ENCODE assay signal across 1 cellular context in the genomic region with DNA sequence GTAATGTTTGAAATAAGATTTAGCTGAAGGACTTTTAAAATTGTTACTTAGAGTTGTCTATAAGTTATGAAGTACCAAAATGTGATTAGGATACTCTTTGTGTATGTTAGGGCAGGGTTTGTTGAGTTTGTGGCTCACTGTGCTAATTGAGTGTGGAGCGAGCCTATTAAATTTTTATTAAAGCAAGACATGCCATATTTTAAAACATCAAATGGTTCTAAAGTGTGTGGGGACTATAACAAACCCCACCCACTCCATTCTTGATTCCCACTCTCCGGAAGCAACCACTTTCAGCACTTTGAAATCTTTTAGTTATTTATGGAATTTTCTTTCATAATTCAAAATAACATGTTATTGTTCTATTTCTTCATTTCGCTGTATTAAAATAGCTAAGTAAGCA.
TF ChIP-seq lines count a peak whose summit lies in the region.

No MANE protein-coding gene starts in this region.

TF ChIP-seq in HepG2, 621 proteins besides CTCF, POLR2A, EP300 and RAD21:
- peak; percentile 57; the same call in 1 of the 2 replicates for TF ChIP-seq POLR2G (IDR thresholded peaks at IDR 0.05; ENCODE audit: low read depth, low read length)
- TF ChIP-seq MED13 (CRISPR knock-in tag; IDR thresholded peaks at IDR 0.05): 0 out of 2 replicates have a peak, but pooled peaks have one; percentile 19
- peak; percentile 83 for TF ChIP-seq RBFOX2 (IDR thresholded peaks at IDR 0.05; ENCODE audit: low read depth, low read length)
- TF ChIP-seq JUN (CRISPR knock-in tag; IDR thresholded peaks at IDR 0.05): no peak
- no peak for TF ChIP-seq GABPA (IDR thresholded peaks at IDR 0.05; ENCODE audit: low read depth, low read length)
- peak; percentile 5; the same call in 1 of the 2 replicates for TF ChIP-seq GABPA (CRISPR knock-in tag; IDR thresholded peaks at IDR 0.05; ENCODE audit: low read depth)
- peak; percentile 92; the same call in 1 of the 2 replicates for TF ChIP-seq KAT7 (CRISPR knock-in tag; IDR thresholded peaks at IDR 0.05; ENCODE audit: borderline replicate concordance)
- no peak for TF ChIP-seq CREB1 (IDR thresholded peaks at IDR 0.05)
- TF ChIP-seq CREB1 (CRISPR knock-in tag; IDR thresholded peaks at IDR 0.05): peak; percentile 27; the same call in 1 of the 2 replicates
- 0 out of 2 replicates have a peak, but pooled peaks have one; percentile 1 for TF ChIP-seq NR2F6 (IDR thresholded peaks at IDR 0.05)
- no peak for TF ChIP-seq NR2F6 (CRISPR knock-in tag; IDR thresholded peaks at IDR 0.05)
- peak; percentile 31; the same call in 1 of the 2 replicates for TF ChIP-seq SAP130 (CRISPR knock-in tag; IDR thresholded peaks at IDR 0.05; ENCODE audit: low read depth)
- no peak for TF ChIP-seq PHB2 (IDR thresholded peaks at IDR 0.05; ENCODE audit: partially characterized antibody)
- TF ChIP-seq ZNF678 (CRISPR knock-in tag; IDR thresholded peaks at IDR 0.05): no peak
- 0 out of 2 replicates have a peak, but pooled peaks have one; percentile 45 for TF ChIP-seq KLF6 (CRISPR knock-in tag; IDR thresholded peaks at IDR 0.05)
- 0 out of 2 replicates have a peak, but pooled peaks have one; percentile 37 for TF ChIP-seq BRCA1 (CRISPR knock-in tag; IDR thresholded peaks at IDR 0.05)
- no peak for TF ChIP-seq ZMAT3 (CRISPR knock-in tag; conservative IDR thresholded peaks at IDR 0.05)
- TF ChIP-seq, protein P1, sequence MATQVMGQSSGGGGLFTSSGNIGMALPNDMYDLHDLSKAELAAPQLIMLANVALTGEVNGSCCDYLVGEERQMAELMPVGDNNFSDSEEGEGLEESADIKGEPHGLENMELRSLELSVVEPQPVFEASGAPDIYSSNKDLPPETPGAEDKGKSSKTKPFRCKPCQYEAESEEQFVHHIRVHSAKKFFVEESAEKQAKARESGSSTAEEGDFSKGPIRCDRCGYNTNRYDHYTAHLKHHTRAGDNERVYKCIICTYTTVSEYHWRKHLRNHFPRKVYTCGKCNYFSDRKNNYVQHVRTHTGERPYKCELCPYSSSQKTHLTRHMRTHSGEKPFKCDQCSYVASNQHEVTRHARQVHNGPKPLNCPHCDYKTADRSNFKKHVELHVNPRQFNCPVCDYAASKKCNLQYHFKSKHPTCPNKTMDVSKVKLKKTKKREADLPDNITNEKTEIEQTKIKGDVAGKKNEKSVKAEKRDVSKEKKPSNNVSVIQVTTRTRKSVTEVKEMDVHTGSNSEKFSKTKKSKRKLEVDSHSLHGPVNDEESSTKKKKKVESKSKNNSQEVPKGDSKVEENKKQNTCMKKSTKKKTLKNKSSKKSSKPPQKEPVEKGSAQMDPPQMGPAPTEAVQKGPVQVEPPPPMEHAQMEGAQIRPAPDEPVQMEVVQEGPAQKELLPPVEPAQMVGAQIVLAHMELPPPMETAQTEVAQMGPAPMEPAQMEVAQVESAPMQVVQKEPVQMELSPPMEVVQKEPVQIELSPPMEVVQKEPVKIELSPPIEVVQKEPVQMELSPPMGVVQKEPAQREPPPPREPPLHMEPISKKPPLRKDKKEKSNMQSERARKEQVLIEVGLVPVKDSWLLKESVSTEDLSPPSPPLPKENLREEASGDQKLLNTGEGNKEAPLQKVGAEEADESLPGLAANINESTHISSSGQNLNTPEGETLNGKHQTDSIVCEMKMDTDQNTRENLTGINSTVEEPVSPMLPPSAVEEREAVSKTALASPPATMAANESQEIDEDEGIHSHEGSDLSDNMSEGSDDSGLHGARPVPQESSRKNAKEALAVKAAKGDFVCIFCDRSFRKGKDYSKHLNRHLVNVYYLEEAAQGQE (IDR thresholded peaks at IDR 0.05; ENCODE audit: borderline replicate concordance in 1 of 2, low read depth in 1 of 2, low read length in 2 of 2): peak in 1 of 2 experiments; percentile 31; a peak in 1 of 4 replicates
- no peak for TF ChIP-seq ZNF598 (CRISPR knock-in tag; IDR thresholded peaks at IDR 0.05; ENCODE audit: borderline replicate concordance)
- TF ChIP-seq NKX3-1 (CRISPR knock-in tag; IDR thresholded peaks at IDR 0.05): peak; percentile 75; the same call in 1 of the 2 replicates
- TF ChIP-seq, protein P2, sequence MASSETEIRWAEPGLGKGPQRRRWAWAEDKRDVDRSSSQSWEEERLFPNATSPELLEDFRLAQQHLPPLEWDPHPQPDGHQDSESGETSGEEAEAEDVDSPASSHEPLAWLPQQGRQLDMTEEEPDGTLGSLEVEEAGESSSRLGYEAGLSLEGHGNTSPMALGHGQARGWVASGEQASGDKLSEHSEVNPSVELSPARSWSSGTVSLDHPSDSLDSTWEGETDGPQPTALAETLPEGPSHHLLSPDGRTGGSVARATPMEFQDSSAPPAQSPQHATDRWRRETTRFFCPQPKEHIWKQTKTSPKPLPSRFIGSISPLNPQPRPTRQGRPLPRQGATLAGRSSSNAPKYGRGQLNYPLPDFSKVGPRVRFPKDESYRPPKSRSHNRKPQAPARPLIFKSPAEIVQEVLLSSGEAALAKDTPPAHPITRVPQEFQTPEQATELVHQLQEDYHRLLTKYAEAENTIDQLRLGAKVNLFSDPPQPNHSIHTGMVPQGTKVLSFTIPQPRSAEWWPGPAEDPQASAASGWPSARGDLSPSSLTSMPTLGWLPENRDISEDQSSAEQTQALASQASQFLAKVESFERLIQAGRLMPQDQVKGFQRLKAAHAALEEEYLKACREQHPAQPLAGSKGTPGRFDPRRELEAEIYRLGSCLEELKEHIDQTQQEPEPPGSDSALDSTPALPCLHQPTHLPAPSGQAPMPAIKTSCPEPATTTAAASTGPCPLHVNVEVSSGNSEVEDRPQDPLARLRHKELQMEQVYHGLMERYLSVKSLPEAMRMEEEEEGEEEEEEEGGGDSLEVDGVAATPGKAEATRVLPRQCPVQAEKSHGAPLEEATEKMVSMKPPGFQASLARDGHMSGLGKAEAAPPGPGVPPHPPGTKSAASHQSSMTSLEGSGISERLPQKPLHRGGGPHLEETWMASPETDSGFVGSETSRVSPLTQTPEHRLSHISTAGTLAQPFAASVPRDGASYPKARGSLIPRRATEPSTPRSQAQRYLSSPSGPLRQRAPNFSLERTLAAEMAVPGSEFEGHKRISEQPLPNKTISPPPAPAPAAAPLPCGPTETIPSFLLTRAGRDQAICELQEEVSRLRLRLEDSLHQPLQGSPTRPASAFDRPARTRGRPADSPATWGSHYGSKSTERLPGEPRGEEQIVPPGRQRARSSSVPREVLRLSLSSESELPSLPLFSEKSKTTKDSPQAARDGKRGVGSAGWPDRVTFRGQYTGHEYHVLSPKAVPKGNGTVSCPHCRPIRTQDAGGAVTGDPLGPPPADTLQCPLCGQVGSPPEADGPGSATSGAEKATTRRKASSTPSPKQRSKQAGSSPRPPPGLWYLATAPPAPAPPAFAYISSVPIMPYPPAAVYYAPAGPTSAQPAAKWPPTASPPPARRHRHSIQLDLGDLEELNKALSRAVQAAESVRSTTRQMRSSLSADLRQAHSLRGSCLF (CRISPR knock-in tag; IDR thresholded peaks at IDR 0.05; ENCODE audit: borderline replicate concordance): 0 out of 2 replicates have a peak, but pooled peaks have one; percentile 39
- no peak for TF ChIP-seq MAZ (IDR thresholded peaks at IDR 0.05; ENCODE audit: borderline replicate concordance, low read depth, low read length)
- TF ChIP-seq MAZ (CRISPR knock-in tag; IDR thresholded peaks at IDR 0.05; ENCODE audit: low read depth): no peak
- TF ChIP-seq, protein P3, sequence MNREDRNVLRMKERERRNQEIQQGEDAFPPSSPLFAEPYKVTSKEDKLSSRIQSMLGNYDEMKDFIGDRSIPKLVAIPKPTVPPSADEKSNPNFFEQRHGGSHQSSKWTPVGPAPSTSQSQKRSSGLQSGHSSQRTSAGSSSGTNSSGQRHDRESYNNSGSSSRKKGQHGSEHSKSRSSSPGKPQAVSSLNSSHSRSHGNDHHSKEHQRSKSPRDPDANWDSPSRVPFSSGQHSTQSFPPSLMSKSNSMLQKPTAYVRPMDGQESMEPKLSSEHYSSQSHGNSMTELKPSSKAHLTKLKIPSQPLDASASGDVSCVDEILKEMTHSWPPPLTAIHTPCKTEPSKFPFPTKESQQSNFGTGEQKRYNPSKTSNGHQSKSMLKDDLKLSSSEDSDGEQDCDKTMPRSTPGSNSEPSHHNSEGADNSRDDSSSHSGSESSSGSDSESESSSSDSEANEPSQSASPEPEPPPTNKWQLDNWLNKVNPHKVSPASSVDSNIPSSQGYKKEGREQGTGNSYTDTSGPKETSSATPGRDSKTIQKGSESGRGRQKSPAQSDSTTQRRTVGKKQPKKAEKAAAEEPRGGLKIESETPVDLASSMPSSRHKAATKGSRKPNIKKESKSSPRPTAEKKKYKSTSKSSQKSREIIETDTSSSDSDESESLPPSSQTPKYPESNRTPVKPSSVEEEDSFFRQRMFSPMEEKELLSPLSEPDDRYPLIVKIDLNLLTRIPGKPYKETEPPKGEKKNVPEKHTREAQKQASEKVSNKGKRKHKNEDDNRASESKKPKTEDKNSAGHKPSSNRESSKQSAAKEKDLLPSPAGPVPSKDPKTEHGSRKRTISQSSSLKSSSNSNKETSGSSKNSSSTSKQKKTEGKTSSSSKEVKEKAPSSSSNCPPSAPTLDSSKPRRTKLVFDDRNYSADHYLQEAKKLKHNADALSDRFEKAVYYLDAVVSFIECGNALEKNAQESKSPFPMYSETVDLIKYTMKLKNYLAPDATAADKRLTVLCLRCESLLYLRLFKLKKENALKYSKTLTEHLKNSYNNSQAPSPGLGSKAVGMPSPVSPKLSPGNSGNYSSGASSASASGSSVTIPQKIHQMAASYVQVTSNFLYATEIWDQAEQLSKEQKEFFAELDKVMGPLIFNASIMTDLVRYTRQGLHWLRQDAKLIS (CRISPR knock-in tag; IDR thresholded peaks at IDR 0.05): peak; percentile 86
- no peak for TF ChIP-seq ZNF672 (CRISPR knock-in tag; IDR thresholded peaks at IDR 0.05)
- TF ChIP-seq TAF1 (CRISPR knock-in tag; IDR thresholded peaks at IDR 0.05): peak; percentile 29; the same call in 1 of the 2 replicates
- TF ChIP-seq NR2F1 (CRISPR knock-in tag; IDR thresholded peaks at IDR 0.05): 0 out of 4 replicates have a peak, but pooled peaks of 1 of the 2 experiments have one; percentile 0
- no peak for TF ChIP-seq ZSCAN30 (CRISPR knock-in tag; IDR thresholded peaks at IDR 0.05)
- no peak for TF ChIP-seq SMAD1 (CRISPR knock-in tag; IDR thresholded peaks at IDR 0.05; ENCODE audit: borderline replicate concordance, low read depth)
- 0 out of 2 replicates have a peak, but pooled peaks have one; percentile 36 for TF ChIP-seq TARDBP (CRISPR knock-in tag; IDR thresholded peaks at IDR 0.05)
- TF ChIP-seq ISX (CRISPR knock-in tag; conservative IDR thresholded peaks at IDR 0.05): peak; percentile 56; the same call in 1 of the 2 replicates
- TF ChIP-seq SSRP1 (CRISPR knock-in tag; IDR thresholded peaks at IDR 0.05): 0 out of 2 replicates have a peak, but pooled peaks have one; percentile 28
- TF ChIP-seq MED1 (CRISPR knock-in tag; IDR thresholded peaks at IDR 0.05): peak; percentile 59
- TF ChIP-seq, protein P4, sequence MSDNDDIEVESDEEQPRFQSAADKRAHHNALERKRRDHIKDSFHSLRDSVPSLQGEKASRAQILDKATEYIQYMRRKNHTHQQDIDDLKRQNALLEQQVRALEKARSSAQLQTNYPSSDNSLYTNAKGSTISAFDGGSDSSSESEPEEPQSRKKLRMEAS (IDR thresholded peaks at IDR 0.05): 0 out of 2 replicates have a peak, but pooled peaks have one; percentile 21
- peak; percentile 17; the same call in 1 of the 2 replicates for TF ChIP-seq MLLT10 (CRISPR knock-in tag; IDR thresholded peaks at IDR 0.05)
- TF ChIP-seq NFIC (IDR thresholded peaks at IDR 0.05; ENCODE audit: low read length): peak; percentile 59; the same call in 1 of the 2 replicates
- 0 out of 2 replicates have a peak, but pooled peaks have one; percentile 23 for TF ChIP-seq PAF1 (CRISPR knock-in tag; IDR thresholded peaks at IDR 0.05)
- peak; percentile 25; the same call in 1 of the 2 replicates for TF ChIP-seq TGIF2 (CRISPR knock-in tag; IDR thresholded peaks at IDR 0.05)
- peak in 1 of 2 experiments; percentile 13; a peak in 1 of 4 replicates for TF ChIP-seq KLF16 (CRISPR knock-in tag; IDR thresholded peaks at IDR 0.05)
- no peak for TF ChIP-seq STAG1 (CRISPR knock-in tag; IDR thresholded peaks at IDR 0.05)
